ENCODE assay signal across 8 cellular contexts in the genomic region with DNA sequence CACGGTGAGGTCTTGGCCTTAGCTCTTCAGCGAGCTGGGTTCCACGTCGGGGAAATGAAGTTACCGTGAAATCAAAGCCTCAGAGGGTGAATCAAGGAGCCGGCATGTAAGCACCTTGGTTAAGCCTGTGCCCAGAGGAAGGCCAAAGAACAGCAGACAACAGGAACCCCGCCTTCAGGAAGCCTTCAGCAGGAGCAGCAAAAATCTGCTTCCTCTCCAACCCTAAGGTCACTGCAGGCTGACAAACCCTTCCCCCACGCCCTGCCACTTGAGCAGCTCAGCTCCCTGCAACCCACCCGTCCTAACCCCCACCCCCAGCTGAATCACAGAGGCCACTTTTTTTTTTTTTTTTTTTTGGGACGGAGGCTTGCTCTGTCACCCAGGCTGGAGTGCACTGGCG.
DNase-seq lines count a peak whose midpoint lies in the region; ATAC-seq and TF ChIP-seq lines count a peak whose summit lies in the region.

No MANE protein-coding gene starts in this region.

- DNase-seq in HL-60 (ENCODE audit: low read depth in 1 of 2, low spot score in 1 of 2): peak; percentile 78 to 82
- DNase-seq in activated CD4-positive, alpha-beta T cell treated with anti-CD3 and anti-CD28 coated beads, Interleukin-2, amount 50 U/mL, for 48 hours: peak; percentile 22 to 40
- DNase-seq in Right ventricle myocardium superior: peak; percentile 66
- peak; percentile 86 for DNase-seq in spleen
- DNase-seq in NCI-H1092 treated with DMSO at 0.1 percent for 48 hours (lab: John Stamatoyannopoulos, UW): no peak
- no peak for DNase-seq in cortex of kidney (lab: John Stamatoyannopoulos, UW)
- DNase-seq in GM19240 (ENCODE audit: insufficient read length, low spot score): no peak

- TF ChIP-seq CTCF in HL-60 (IDR thresholded peaks at IDR 0.05; ENCODE audit: insufficient read depth, low read length): no peak
- peak in 1 of 11 experiments; percentile 17 for TF ChIP-seq CTCF in spleen (IDR thresholded peaks at IDR 0.05 in 8 of 11, conservative IDR thresholded peaks at IDR 0.05 in 3 of 11)

- H3K4me1 ChIP-seq in spleen: peaks cover 0 to 30% (median 20%) of the 10 kb centered on the region in 6 donors

- H3K27me3 ChIP-seq in HL-60 (ENCODE audit: insufficient read depth, poor library complexity, severe bottlenecking) (no peaks in the 10 kb centered on the region), spleen (replicated peaks in 1 of 7) (no peaks in the 10 kb centered on the region)

- TF ChIP-seq POLR2A in spleen (IDR thresholded peaks at IDR 0.05): no peak

- H3K4me3 ChIP-seq in HL-60 (replicated peaks; ENCODE audit: insufficient read depth, low read length) (no peak overlapping the region), spleen (no peak overlapping the region)

- no peaks in the 10 kb centered on the region for H3K36me3 ChIP-seq in spleen

- H3K27ac ChIP-seq in HL-60 (replicated peaks): no peak overlapping the region
- peak overlapping the region in 7 of 8 donors; percentile 72 to 81 (median 77) for H3K27ac ChIP-seq in spleen

- ATAC-seq in Right ventricle myocardium superior (ENCODE audit: poor library complexity): peak; percentile 82
- no peak for ATAC-seq in HG02885 (IDR thresholded peaks at IDR 0.05; ENCODE audit: poor library complexity, unreplicated experiment)

- WGBS in spleen, 5 donors: 8 to 23% (median 13%) methylated on average over 10 to 11 of the region's 11 CpGs

- H3K9me3 ChIP-seq in spleen: no peaks in the 10 kb centered on the region

- intact Hi-C loops in Right ventricle myocardium superior (cut with DNase I): no loop called here
- intact Hi-C loops in spleen (cut with DNase I; ENCODE audit: low total_unique reads): no loop called here

Comparison
In these comparisons a context has a peak if more than half of its experiments do, and no peak if none do; other contexts are left out.
1. DNase-seq: peak in HL-60 (2 of 2), activated CD4-positive, alpha-beta T cell treated with anti-CD3 and anti-CD28 coated beads, Interleukin-2, amount 50 U/mL, for 48 hours (2 of 2), Right ventricle myocardium superior (single experiment) and spleen (single experiment); none in NCI-H1092 treated with DMSO at 0.1 percent for 48 hours (single experiment), cortex of kidney (single experiment) and GM19240 (single experiment).